ENCODE assay signal across 8 cellular contexts in the genomic region with DNA sequence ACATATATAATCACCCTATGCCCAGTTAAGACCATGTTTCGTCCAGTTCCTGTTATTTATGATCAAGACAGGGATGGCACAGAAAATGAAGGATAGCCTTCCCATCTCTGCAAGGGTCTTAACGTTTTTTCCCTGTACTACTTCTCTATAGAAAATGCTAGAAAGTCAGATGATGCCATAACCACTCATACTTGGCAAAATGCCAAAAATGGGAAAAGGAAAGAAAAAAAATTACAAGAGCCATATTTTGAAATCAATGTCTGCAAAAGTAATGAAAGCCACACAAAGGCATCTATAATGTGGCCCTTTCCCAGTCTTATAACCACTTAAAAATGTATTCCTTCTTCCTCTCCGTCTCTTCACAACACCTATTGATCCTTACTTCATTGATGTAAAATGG. TPM values are rescaled to one million over a fixed set of nuclear protein-coding genes. Genes with fewer than 3 reads are reported as not detected.
DNase-seq lines count a peak whose midpoint lies in the region; ATAC-seq, FAIRE-seq and TF ChIP-seq lines count a peak whose summit lies in the region.
"Had no signal": no experiment of that assay in that cellular context is flagged by ENCODE, and none has a peak within 500 bp of the region (broad histone marks: within the 10 kb centered on the region; RNA-seq: fewer than 3 reads in every experiment).

No MANE protein-coding gene starts in this region.

- H3K4me3 ChIP-seq in GM23338: no peak overlapping the region

- no peak overlapping the region for H3K4me2 ChIP-seq in GM23338

- no peak for TF ChIP-seq CTCF in GM23338 (conservative IDR thresholded peaks at IDR 0.05; ENCODE audit: low read depth in 2 of 2)
- no peak for TF ChIP-seq CTCF in activated CD8-positive, alpha-beta T cell treated with anti-CD3 and anti-CD28 coated beads for 36 hours (IDR thresholded peaks at IDR 0.05)
- no peak for TF ChIP-seq CTCF in GM13976 (IDR thresholded peaks at IDR 0.05; ENCODE audit: borderline replicate concordance, control extremely low read depth, extremely low read depth, insufficient read depth, missing control alignments)

- H3K27me3 ChIP-seq in GM23338 (ENCODE audit: insufficient read depth): no peaks in the 10 kb centered on the region

- peaks cover 15% of the 10 kb centered on the region for H3K36me3 Mint-ChIP-seq in GM23338 (ENCODE audit: low read depth)
- H3K36me3 Mint-ChIP-seq in activated CD8-positive, alpha-beta T cell treated with anti-CD3 and anti-CD28 coated beads for 36 hours (ENCODE audit: low read depth): peaks cover 5% of the 10 kb centered on the region

- no peak for ATAC-seq in GM23338
- ATAC-seq in activated CD8-positive, alpha-beta T cell treated with anti-CD3 and anti-CD28 coated beads for 36 hours: no peak
- no peak for ATAC-seq in GM19328 (IDR thresholded peaks at IDR 0.05; ENCODE audit: unreplicated experiment)
- no peak for ATAC-seq in HG02938 (IDR thresholded peaks at IDR 0.05; ENCODE audit: unreplicated experiment)

- POLR2A ChIA-PET in activated CD8-positive, alpha-beta T cell treated with anti-CD3 and anti-CD28 coated beads for 36 hours (lab: Charles Lee): interaction anchor here (0.7 to 2.5 kb wide), 5 partner anchors 9 to 928 kb away, joined by 3 to 14 read pairs (median 4); a partner anchor contains a TSS

- no peaks in the 10 kb centered on the region for H4K20me1 ChIP-seq in GM23338 (replicated peaks; ENCODE audit: insufficient read depth)

- peaks cover 14% of the 10 kb centered on the region for H3F3A ChIP-seq in GM23338 (replicated peaks; ENCODE audit: low read depth)

- no peaks in the 10 kb centered on the region; the same call in 2 of the 3 replicates for H3K9me3 Mint-ChIP-seq in GM23338
- no peaks in the 10 kb centered on the region for H3K9me3 Mint-ChIP-seq in activated CD8-positive, alpha-beta T cell treated with anti-CD3 and anti-CD28 coated beads for 36 hours

- H3K36me3 ChIP-seq in GM23338 (ENCODE audit: insufficient read depth): 0 out of 2 replicates have a peak, but pooled peaks cover 2% of the 10 kb centered on the region

- in situ Hi-C loops in GM13976 (cut with MboI; ENCODE audit: low sequenced_read_pairs, unreplicated experiment): no loop called here

- FAIRE-seq in islet of Langerhans (lab: Jason Lieb, UNC): peak; percentile 13

- no peak overlapping the region for H3K27ac Mint-ChIP-seq in GM23338
- H3K27ac Mint-ChIP-seq in activated CD8-positive, alpha-beta T cell treated with anti-CD3 and anti-CD28 coated beads for 36 hours: peak overlapping the region; percentile 100

- CTCF ChIA-PET in activated CD8-positive, alpha-beta T cell treated with anti-CD3 and anti-CD28 coated beads for 36 hours (lab: Charles Lee): interaction anchor here (0.9 to 4.3 kb wide), 4 partner anchors 10 to 31 kb away, joined by 3 to 36 read pairs (median 12); a partner anchor contains a TSS

- no peaks in the 10 kb centered on the region for H3K9me2 ChIP-seq in GM23338 (ENCODE audit: insufficient read depth)

- DNase-seq in CD1c-positive myeloid dendritic cell (ENCODE audit: extremely low spot score): peak; percentile 61
- no peak for DNase-seq in GM23338 (ENCODE audit: low spot score)
- DNase-seq in activated CD8-positive, alpha-beta T cell treated with anti-CD3 and anti-CD28 coated beads for 36 hours: no peak
- DNase-seq in GM13976 (ENCODE audit: low spot score): no peak
- DNase-seq: NCI-H226 had no signal

- peaks cover 14% of the 10 kb centered on the region for H3K27me3 Mint-ChIP-seq in GM23338 (ENCODE audit: insufficient read depth, low read depth, poor library complexity)
- H3K27me3 Mint-ChIP-seq in activated CD8-positive, alpha-beta T cell treated with anti-CD3 and anti-CD28 coated beads for 36 hours: no peaks in the 10 kb centered on the region

- peak overlapping the region; percentile 96 for H3K4me3 Mint-ChIP-seq in GM23338
- H3K4me3 Mint-ChIP-seq in activated CD8-positive, alpha-beta T cell treated with anti-CD3 and anti-CD28 coated beads for 36 hours: peak overlapping the region; percentile 92

- intact Hi-C loops in activated CD8-positive, alpha-beta T cell treated with anti-CD3 and anti-CD28 coated beads for 36 hours (cut with micrococcal nuclease): loop anchor here (5.0 kb wide), 1 partner anchor 33 kb away; a partner anchor contains a TSS

- peaks cover 18% of the 10 kb centered on the region for H3K4me1 Mint-ChIP-seq in GM23338
- H3K4me1 Mint-ChIP-seq in activated CD8-positive, alpha-beta T cell treated with anti-CD3 and anti-CD28 coated beads for 36 hours (ENCODE audit: low read depth): peaks cover 32% of the 10 kb centered on the region

- H2AFZ ChIP-seq in GM23338: no peak overlapping the region

- no peak overlapping the region for H3K27ac ChIP-seq in GM23338 (ENCODE audit: low read depth)

- peaks cover 17% of the 10 kb centered on the region for H3K4me1 ChIP-seq in GM23338 (ENCODE audit: insufficient read depth)

- peaks cover 13% of the 10 kb centered on the region; the same call in 1 of the 2 replicates for H3K79me2 ChIP-seq in GM23338 (replicated peaks; ENCODE audit: insufficient read depth)

TF ChIP-seq in GM23338, 12 proteins besides CTCF, POLR2A, EP300 and RAD21 (continues in another document):
- TF ChIP-seq NANOG (IDR thresholded peaks at IDR 0.05; ENCODE audit: borderline replicate concordance) (no peak), STAT1 (IDR thresholded peaks at IDR 0.05; ENCODE audit: unreplicated experiment) (no peak), EZH2 (IDR thresholded peaks at IDR 0.05; ENCODE audit: low read depth, unreplicated experiment) (no peak)

RNA-seq across cellular contexts. Expression of a gene that starts 1.8 kb away (rescaled TPM):
- 96.9 and 103 TPM in 2 replicates for total RNA-seq in GM23338 (2014; rRNA removed; shearing (Covaris generic))
- 164 and 170 TPM in 2 replicates for polyA plus RNA-seq in GM23338 (2016; fragmentation: Nextera tagmentation; extraction: Ambion mirVana)
- total RNA-seq in activated CD8-positive, alpha-beta T cell treated with anti-CD3 and anti-CD28 coated beads for 36 hours: 10 to 100 TPM; 60.3 to 66.9 TPM

RNA-seq across cellular contexts. Expression of a gene that starts 7.6 kb away (rescaled TPM):
- total RNA-seq in GM23338 (2014; rRNA removed; shearing (Covaris generic)): 1,092 and 1,271 TPM in 2 replicates
- polyA plus RNA-seq in GM23338 (2016; fragmentation: Nextera tagmentation; extraction: Ambion mirVana): 1,545 and 1,548 TPM in 2 replicates
- 100 to 1,000 TPM; 647 to 663 TPM for total RNA-seq in activated CD8-positive, alpha-beta T cell treated with anti-CD3 and anti-CD28 coated beads for 36 hours

RNA-seq across cellular contexts. Expression of a gene that starts 22.5 kb away (rescaled TPM):
- 97.2 and 142 TPM in 2 replicates for total RNA-seq in GM23338 (2014; rRNA removed; shearing (Covaris generic))
- polyA plus RNA-seq in GM23338 (2016; fragmentation: Nextera tagmentation; extraction: Ambion mirVana): 23.3 and 26.2 TPM in 2 replicates
- 100 to 1,000 TPM; 154 to 160 TPM for total RNA-seq in activated CD8-positive, alpha-beta T cell treated with anti-CD3 and anti-CD28 coated beads for 36 hours

RNA-seq across cellular contexts. Expression of a gene that starts 32.5 kb away (rescaled TPM):
- 4.2 and 5.4 TPM in 2 replicates for total RNA-seq in GM23338 (2014; rRNA removed; shearing (Covaris generic))
- 2.2 and 2.7 TPM in 2 replicates for polyA plus RNA-seq in GM23338 (2016; fragmentation: Nextera tagmentation; extraction: Ambion mirVana)
- 1 to 10 TPM; 6.8 to 7.2 TPM for total RNA-seq in activated CD8-positive, alpha-beta T cell treated with anti-CD3 and anti-CD28 coated beads for 36 hours

RNA-seq across cellular contexts. Expression of a gene that starts 34.1 kb away (rescaled TPM):
- 1,633 and 2,039 TPM in 2 replicates for total RNA-seq in GM23338 (2014; rRNA removed; shearing (Covaris generic))
- 3,858 and 3,875 TPM in 2 replicates for polyA plus RNA-seq in GM23338 (2016; fragmentation: Nextera tagmentation; extraction: Ambion mirVana)
- 1,000 to 10,000 TPM; 5,401 to 5,452 TPM for total RNA-seq in activated CD8-positive, alpha-beta T cell treated with anti-CD3 and anti-CD28 coated beads for 36 hours
